In genomic region chr2:54952425-54952824, GRCh38 we compare ENCODE assay signal across 18 cellular contexts.
"Had no signal": no experiment of that assay in that cellular context is flagged by ENCODE, and none has a peak within 500 bp of the region (broad histone marks: within the 10 kb centered on the region; RNA-seq: fewer than 3 reads in every experiment).

No MANE protein-coding gene starts in this region.

- H3K4me1 ChIP-seq: heart right ventricle, left ventricle myocardium inferior, uterus had no signal

- H3K4me3 ChIP-seq: esophagus muscularis mucosa, heart right ventricle, left ventricle myocardium inferior, tibial nerve, uterus had no signal

- H3K9me3 ChIP-seq: esophagus muscularis mucosa, heart right ventricle, left ventricle myocardium inferior, tibial nerve, uterus had no signal

- H3K27ac Mint-ChIP-seq: activated CD8-positive, alpha-beta T cell treated with anti-CD3 and anti-CD28 coated beads, Interleukin-2, amount 10 ng/mL, durations not matched to agents 7 days and 5 days; activated naive CD8-positive, alpha-beta T cell; stimulated activated naive CD8-positive, alpha-beta T cell treated with anti-CD3 and anti-CD28 coated beads, Interleukin-15, Interleukin-2, amounts not matched to agents 100 ng/mL and 50 ng/mL, for 24 hours had no signal

- H3K9me3 Mint-ChIP-seq: immature natural killer cell; stimulated activated naive CD8-positive, alpha-beta T cell treated with anti-CD3 and anti-CD28 coated beads, Interleukin-15, Interleukin-2, amounts not matched to agents 100 ng/mL and 50 ng/mL, for 24 hours had no signal

- H3K4me3 Mint-ChIP-seq: activated CD8-positive, alpha-beta T cell treated with anti-CD3 and anti-CD28 coated beads, Interleukin-2, amount 10 ng/mL, durations not matched to agents 7 days and 5 days; activated naive CD8-positive, alpha-beta T cell; immature natural killer cell; stimulated activated naive CD8-positive, alpha-beta T cell treated with anti-CD3 and anti-CD28 coated beads, Interleukin-15, Interleukin-2, amounts not matched to agents 100 ng/mL and 50 ng/mL, for 24 hours had no signal

- H3K27ac ChIP-seq: esophagus muscularis mucosa, heart right ventricle, left ventricle myocardium inferior, tibial nerve, uterus had no signal

- DNase-seq: activated CD4-positive, CD25-positive, alpha-beta regulatory T cell; activated CD8-positive, alpha-beta memory T cell treated with anti-CD3 and anti-CD28 coated beads, Interleukin-2, amount 50 U/mL, for 4 hours; activated CD8-positive, alpha-beta T cell treated with anti-CD3 and anti-CD28 coated beads, Interleukin-2, amount 10 ng/mL, durations not matched to agents 7 days and 5 days; activated gamma-delta T cell; activated T-cell treated with anti-CD3 and anti-CD28 coated beads, Interleukin-2, amount 50 U/mL, for 48 hours; effector memory CD4-positive, alpha-beta T cell; heart right ventricle; immature natural killer cell; kidney glomerular epithelial cell; left ventricle myocardium inferior; mammary epithelial cell; midbrain; occipital lobe; uterus had no signal

- ATAC-seq: activated CD8-positive, alpha-beta T cell treated with anti-CD3 and anti-CD28 coated beads, Interleukin-2, amount 10 ng/mL, durations not matched to agents 7 days and 5 days; heart right ventricle had no signal

- H3K27me3 ChIP-seq: esophagus muscularis mucosa, tibial nerve, uterus had no signal

- H3K36me3 Mint-ChIP-seq: activated naive CD8-positive, alpha-beta T cell; immature natural killer cell had no signal

- H3K36me3 ChIP-seq: esophagus muscularis mucosa, heart right ventricle, left ventricle myocardium inferior, tibial nerve, uterus had no signal
